11 cellular contexts compared by ENCODE assay signal in the genomic region with DNA sequence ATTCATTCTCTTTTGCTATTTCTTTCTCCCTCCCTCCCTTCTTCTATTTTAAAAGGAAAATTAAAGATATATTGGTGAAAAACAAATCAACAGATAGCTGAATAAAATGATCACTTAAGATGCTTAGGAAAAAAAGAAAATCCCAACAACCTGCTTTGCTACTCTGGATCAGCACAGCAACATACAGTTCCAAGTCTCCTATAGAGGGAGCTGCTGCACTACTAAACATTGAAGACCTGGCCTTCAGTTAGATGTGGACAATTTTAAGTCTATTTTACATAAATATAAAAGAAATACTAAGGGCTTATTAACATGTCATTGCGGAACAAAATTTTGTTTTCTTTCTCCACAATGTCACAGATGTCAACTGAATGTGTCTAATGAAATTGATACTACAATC.
DNase-seq lines count a peak whose midpoint lies in the region; ATAC-seq, FAIRE-seq and TF ChIP-seq lines count a peak whose summit lies in the region.
"Had no signal": no experiment of that assay in that cellular context is flagged by ENCODE, and none has a peak within 500 bp of the region (broad histone marks: within the 10 kb centered on the region; RNA-seq: fewer than 3 reads in every experiment).

No MANE protein-coding gene starts in this region.

- no peak overlapping the region for H3K9ac ChIP-seq in keratinocyte (ENCODE audit: control insufficient read depth, extremely low read depth, insufficient read depth, low read length)

- no peak overlapping the region for H3K4me3 Mint-ChIP-seq in T-helper 2 cell treated with Interferon-gamma antibody and Interleukin-4, amounts not matched to agents 5 μg/mL and 100 μg/mL, for 36 hours
- H3K4me3 Mint-ChIP-seq: T-helper 1 cell treated with Interleukin-12 subunit alpha and Interleukin-12 subunit beta and Interleukin-4 antibody, amounts not matched to agents 30 μg/mL and 1 μg/mL, for 36 hours had no signal

- no peaks in the 10 kb centered on the region for H3K9me3 Mint-ChIP-seq in T-helper 2 cell treated with Interferon-gamma antibody and Interleukin-4, amounts not matched to agents 5 μg/mL and 100 μg/mL, for 36 hours

- no peaks in the 10 kb centered on the region for H3K27me3 ChIP-seq in keratinocyte (ENCODE audit: control insufficient read depth, extremely low read depth, insufficient read depth, low read length)

- no peak overlapping the region for H3K27ac ChIP-seq in keratinocyte (ENCODE audit: control insufficient read depth, insufficient read depth, low read length)
- H3K27ac ChIP-seq: adrenal gland had no signal

- no peaks in the 10 kb centered on the region for H3K27me3 Mint-ChIP-seq in T-helper 2 cell treated with Interferon-gamma antibody and Interleukin-4, amounts not matched to agents 5 μg/mL and 100 μg/mL, for 36 hours (ENCODE audit: low read depth)

- FAIRE-seq in keratinocyte (lab: Jason Lieb, UNC) = no peak

- H3K9me1 ChIP-seq in keratinocyte (ENCODE audit: control insufficient read depth, extremely low read depth, insufficient read depth, low read length) = no peaks in the 10 kb centered on the region

- H3K4me1 Mint-ChIP-seq in T-helper 2 cell treated with Interferon-gamma antibody and Interleukin-4, amounts not matched to agents 5 μg/mL and 100 μg/mL, for 36 hours (ENCODE audit: low read depth) = no peaks in the 10 kb centered on the region

- no peaks in the 10 kb centered on the region for H3K9me3 ChIP-seq in keratinocyte (ENCODE audit: control insufficient read depth, low read depth, low read length)
- H3K9me3 ChIP-seq: adrenal gland had no signal

- dilution Hi-C loops in keratinocyte (cut with MboI; ENCODE audit: extremely low pct_ligation_motif_present, low sequenced_read_pairs) = no loop called here

- H3K4me1 ChIP-seq in keratinocyte (ENCODE audit: control insufficient read depth, extremely low read depth, insufficient read depth, low read length) = no peaks in the 10 kb centered on the region
- H3K4me1 ChIP-seq: adrenal gland had no signal

- in situ Hi-C loops in KBM-7 (cut with MboI; ENCODE audit: low pct_unique_long_range_greater_than_20kb, low sequenced_read_pairs) (no loop called here), astrocyte of the cerebellum (cut with HindIII; ENCODE audit: low sequenced_read_pairs) (no loop called here)

- no peak overlapping the region for H2AFZ ChIP-seq in keratinocyte (ENCODE audit: control insufficient read depth, low read length)

- no peaks in the 10 kb centered on the region for H3K36me3 Mint-ChIP-seq in T-helper 2 cell treated with Interferon-gamma antibody and Interleukin-4, amounts not matched to agents 5 μg/mL and 100 μg/mL, for 36 hours (ENCODE audit: low read depth)

- peak; percentile 16 for TF ChIP-seq CTCF in astrocyte of the cerebellum (IDR thresholded peaks at IDR 0.05; ENCODE audit: low read depth, low read length, missing control alignments)
- TF ChIP-seq CTCF in keratinocyte (optimal IDR thresholded peaks at IDR 0.05 in 1 of 3, IDR thresholded peaks at IDR 0.05 in 1 of 3, conservative IDR thresholded peaks at IDR 0.05 in 1 of 3; ENCODE audit: extremely low read depth in 1 of 3, insufficient read depth in 2 of 3, low read length in 3 of 3) = peak; percentile 23 to 50 (median 31)
- TF ChIP-seq CTCF in GM10248 (IDR thresholded peaks at IDR 0.05; ENCODE audit: control extremely low read depth, extremely low read depth, low read depth, missing control alignments) = no peak

- ATAC-seq in stimulated activated naive CD8-positive, alpha-beta T cell treated with anti-CD3 and anti-CD28 coated beads, Interleukin-15, Interleukin-2, amounts not matched to agents 100 U/mL and 50 U/mL, for 24 hours = no peak
- ATAC-seq: left lobe of liver had no signal

- no peaks in the 10 kb centered on the region for H3K79me2 ChIP-seq in keratinocyte (ENCODE audit: control insufficient read depth, insufficient read depth, low read length)

- CTCF ChIA-PET in GM10248 (lab: Yijun Ruan, JAX) = interaction anchor here (0.9 to 1.1 kb wide), 2 partner anchors 18 to 209 kb away, joined by 3 to 5 read pairs; no protein-coding TSS in a partner anchor

- H3K4me3 ChIP-seq in astrocyte of the cerebellum (ENCODE audit: low read depth, low read length) (no peak overlapping the region), keratinocyte (ENCODE audit: control insufficient read depth in 2 of 3, extremely low read depth in 1 of 3, insufficient read depth in 2 of 3, low read depth in 1 of 3, low read length in 3 of 3) (no peak overlapping the region)
- H3K4me3 ChIP-seq: adrenal gland had no signal

- H4K20me1 ChIP-seq in keratinocyte (ENCODE audit: control insufficient read depth, extremely low read depth, insufficient read depth, low read length) = no peaks in the 10 kb centered on the region

- H3K36me3 ChIP-seq in keratinocyte (ENCODE audit: control insufficient read depth in 2 of 2, extremely low read depth in 1 of 2, insufficient read depth in 2 of 2, low read length in 2 of 2) = no peaks in the 10 kb centered on the region
- H3K36me3 ChIP-seq: adrenal gland had no signal

- POLR2A ChIA-PET in GM10248 (lab: Yijun Ruan, JAX) = no interaction called here

- H3K27ac Mint-ChIP-seq in T-helper 2 cell treated with Interferon-gamma antibody and Interleukin-4, amounts not matched to agents 5 μg/mL and 100 μg/mL, for 36 hours = no peak overlapping the region
- H3K27ac Mint-ChIP-seq: T-helper 1 cell treated with Interleukin-12 subunit alpha and Interleukin-12 subunit beta and Interleukin-4 antibody, amounts not matched to agents 30 μg/mL and 1 μg/mL, for 36 hours had no signal

- no peak overlapping the region for H3K4me2 ChIP-seq in keratinocyte (ENCODE audit: control insufficient read depth, extremely low read depth, insufficient read depth, low read depth, low read length)

- peak; percentile 2 for DNase-seq in Ammon's horn (ENCODE audit: low spot score)
- peak; percentile 24 for DNase-seq in KBM-7
- DNase-seq in astrocyte of the cerebellum (ENCODE audit: low read depth) = no peak
- no peak for DNase-seq in keratinocyte (ENCODE audit: low read depth, low spot score)
- no peak for DNase-seq in T-helper 2 cell treated with Interferon-gamma antibody and Interleukin-4, amounts not matched to agents 5 μg/mL and 100 μg/mL, for 36 hours (ENCODE audit: low spot score)
- no peak for DNase-seq in stimulated activated naive CD8-positive, alpha-beta T cell treated with anti-CD3 and anti-CD28 coated beads, Interleukin-15, Interleukin-2, amounts not matched to agents 100 U/mL and 50 U/mL, for 24 hours
- DNase-seq in GM10248 (ENCODE audit: extremely low spot score) = no peak
- DNase-seq in CD1c-positive myeloid dendritic cell (ENCODE audit: extremely low spot score) = no peak

Comparison
In these comparisons a context has a peak if more than half of its experiments do, and no peak if none do; other contexts are left out.
1. DNase-seq: peak in Ammon's horn (single experiment) and KBM-7 (single experiment); none in astrocyte of the cerebellum (single experiment), keratinocyte (single experiment), T-helper 2 cell treated with Interferon-gamma antibody and Interleukin-4, amounts not matched to agents 5 μg/mL and 100 μg/mL, for 36 hours (single experiment), stimulated activated naive CD8-positive, alpha-beta T cell treated with anti-CD3 and anti-CD28 coated beads, Interleukin-15, Interleukin-2, amounts not matched to agents 100 U/mL and 50 U/mL, for 24 hours (single experiment), GM10248 (single experiment) and CD1c-positive myeloid dendritic cell (single experiment).